Comparison of ENCODE assay signal across 8 cellular contexts in genomic region chr17:37570527-37571093, GRCh38. TPM values are rescaled to one million over a fixed set of nuclear protein-coding genes. Genes with fewer than 3 reads are reported as not detected.
DNase-seq lines count a peak whose midpoint lies in the region; ATAC-seq and TF ChIP-seq lines count a peak whose summit lies in the region.

No MANE protein-coding gene starts in this region.

- no peak for ATAC-seq in HG03571 (IDR thresholded peaks at IDR 0.05; ENCODE audit: unreplicated experiment)
- no peak for ATAC-seq in GM18907 (IDR thresholded peaks at IDR 0.05; ENCODE audit: unreplicated experiment)

- no peak overlapping the region for H3K27ac Mint-ChIP-seq in mesothelial cell of epicardium

- intact Hi-C loops in dorsolateral prefrontal cortex (cut with DNase I) = no loop called here

- H3K36me3 Mint-ChIP-seq in mesothelial cell of epicardium = peaks cover 55% of the 10 kb centered on the region

- TF ChIP-seq CTCF in dorsolateral prefrontal cortex (IDR thresholded peaks at IDR 0.05 in 54 of 56, conservative IDR thresholded peaks at IDR 0.05 in 2 of 56; ENCODE audit: low read depth in 1 of 56, partially characterized antibody in 56 of 56) (peak in 49 of 56 donors; percentile 13 to 62 (median 40)), mesothelial cell of epicardium (IDR thresholded peaks at IDR 0.05; ENCODE audit: unreplicated experiment) (no peak)

- H3K27ac ChIP-seq in dorsolateral prefrontal cortex = no peak overlapping the region

- H3K4me3 Mint-ChIP-seq in mesothelial cell of epicardium = no peak overlapping the region

- no peak for TF ChIP-seq EP300 in Ishikawa (IDR thresholded peaks at IDR 0.05; ENCODE audit: borderline replicate concordance)

- H3K27me3 ChIP-seq in dorsolateral prefrontal cortex = no peaks in the 10 kb centered on the region

- H3K9me3 Mint-ChIP-seq in mesothelial cell of epicardium = peaks cover 14% of the 10 kb centered on the region

- peak; percentile 79 for DNase-seq in EL
- DNase-seq in T-helper 1 cell = peak in 3 of 5 donors; percentile 3 to 12 (median 6)
- peak in 7 of 10 donors; percentile 26 to 52 (median 36) for DNase-seq in dorsolateral prefrontal cortex
- peak; percentile 26 to 48 for DNase-seq in mesothelial cell of epicardium (ENCODE audit: low spot score in 2 of 2, unreplicated experiment in 2 of 2)
- DNase-seq in NCI-H187 (lab: John Stamatoyannopoulos, UW) = no peak

- H3K27me3 Mint-ChIP-seq in mesothelial cell of epicardium (ENCODE audit: low read depth) = no peaks in the 10 kb centered on the region

- TF ChIP-seq RAD21 in Ishikawa (IDR thresholded peaks at IDR 0.05; ENCODE audit: low read depth) = peak; percentile 59

- no peak overlapping the region for H3K4me3 ChIP-seq in dorsolateral prefrontal cortex

- no peaks in the 10 kb centered on the region for H3K4me1 Mint-ChIP-seq in mesothelial cell of epicardium

TF ChIP-seq in Ishikawa, 13 proteins besides CTCF, POLR2A, EP300 and RAD21:
- TF ChIP-seq ZBTB7A (IDR thresholded peaks at IDR 0.05; ENCODE audit: low read depth) (no peak), MAX (IDR thresholded peaks at IDR 0.05) (no peak), CEBPB (IDR thresholded peaks at IDR 0.05) (no peak), TEAD4 (IDR thresholded peaks at IDR 0.05) (no peak), TAF1 (IDR thresholded peaks at IDR 0.05; ENCODE audit: low read depth) (no peak), CREB1 (IDR thresholded peaks at IDR 0.05; ENCODE audit: low read depth) (no peak), REST (IDR thresholded peaks at IDR 0.05; ENCODE audit: low read depth) (no peak), NFIC (IDR thresholded peaks at IDR 0.05) (no peak), FOXM1 (IDR thresholded peaks at IDR 0.05; ENCODE audit: borderline replicate concordance, low read depth) (no peak), YY1 (IDR thresholded peaks at IDR 0.05; ENCODE audit: low read depth) (no peak), TCF12 (IDR thresholded peaks at IDR 0.05; ENCODE audit: low read depth) (no peak), EGR1 (IDR thresholded peaks at IDR 0.05) (no peak), USF1 (IDR thresholded peaks at IDR 0.05) (no peak)

RNA-seq across cellular contexts. Expression of gene SYNRG, which starts 38.6 kb away (rescaled TPM):
- total RNA-seq in dorsolateral prefrontal cortex (10 to 100 TPM; 40.6 to 67.2 (median 51.6) TPM), mesothelial cell of epicardium (54.3 to 56.3 TPM (median 56.2 TPM) in 3 replicates)

Comparison
In these comparisons a context has a peak if more than half of its experiments do, and no peak if none do; other contexts are left out.
1. DNase-seq: peak in EL (single experiment), T-helper 1 cell (3 of 5), dorsolateral prefrontal cortex (7 of 10) and mesothelial cell of epicardium (2 of 2); none in NCI-H187 (0 of 2).